ENCODE assay signal across 1 cellular context in genomic region chr12:46494424-46494823, GRCh38.
TF ChIP-seq lines count a peak whose summit lies in the region.

No MANE protein-coding gene starts in this region.

TF ChIP-seq in HepG2, 621 proteins besides CTCF, POLR2A, EP300 and RAD21 (continued from another document and continues in another):
- TF ChIP-seq, protein P1, sequence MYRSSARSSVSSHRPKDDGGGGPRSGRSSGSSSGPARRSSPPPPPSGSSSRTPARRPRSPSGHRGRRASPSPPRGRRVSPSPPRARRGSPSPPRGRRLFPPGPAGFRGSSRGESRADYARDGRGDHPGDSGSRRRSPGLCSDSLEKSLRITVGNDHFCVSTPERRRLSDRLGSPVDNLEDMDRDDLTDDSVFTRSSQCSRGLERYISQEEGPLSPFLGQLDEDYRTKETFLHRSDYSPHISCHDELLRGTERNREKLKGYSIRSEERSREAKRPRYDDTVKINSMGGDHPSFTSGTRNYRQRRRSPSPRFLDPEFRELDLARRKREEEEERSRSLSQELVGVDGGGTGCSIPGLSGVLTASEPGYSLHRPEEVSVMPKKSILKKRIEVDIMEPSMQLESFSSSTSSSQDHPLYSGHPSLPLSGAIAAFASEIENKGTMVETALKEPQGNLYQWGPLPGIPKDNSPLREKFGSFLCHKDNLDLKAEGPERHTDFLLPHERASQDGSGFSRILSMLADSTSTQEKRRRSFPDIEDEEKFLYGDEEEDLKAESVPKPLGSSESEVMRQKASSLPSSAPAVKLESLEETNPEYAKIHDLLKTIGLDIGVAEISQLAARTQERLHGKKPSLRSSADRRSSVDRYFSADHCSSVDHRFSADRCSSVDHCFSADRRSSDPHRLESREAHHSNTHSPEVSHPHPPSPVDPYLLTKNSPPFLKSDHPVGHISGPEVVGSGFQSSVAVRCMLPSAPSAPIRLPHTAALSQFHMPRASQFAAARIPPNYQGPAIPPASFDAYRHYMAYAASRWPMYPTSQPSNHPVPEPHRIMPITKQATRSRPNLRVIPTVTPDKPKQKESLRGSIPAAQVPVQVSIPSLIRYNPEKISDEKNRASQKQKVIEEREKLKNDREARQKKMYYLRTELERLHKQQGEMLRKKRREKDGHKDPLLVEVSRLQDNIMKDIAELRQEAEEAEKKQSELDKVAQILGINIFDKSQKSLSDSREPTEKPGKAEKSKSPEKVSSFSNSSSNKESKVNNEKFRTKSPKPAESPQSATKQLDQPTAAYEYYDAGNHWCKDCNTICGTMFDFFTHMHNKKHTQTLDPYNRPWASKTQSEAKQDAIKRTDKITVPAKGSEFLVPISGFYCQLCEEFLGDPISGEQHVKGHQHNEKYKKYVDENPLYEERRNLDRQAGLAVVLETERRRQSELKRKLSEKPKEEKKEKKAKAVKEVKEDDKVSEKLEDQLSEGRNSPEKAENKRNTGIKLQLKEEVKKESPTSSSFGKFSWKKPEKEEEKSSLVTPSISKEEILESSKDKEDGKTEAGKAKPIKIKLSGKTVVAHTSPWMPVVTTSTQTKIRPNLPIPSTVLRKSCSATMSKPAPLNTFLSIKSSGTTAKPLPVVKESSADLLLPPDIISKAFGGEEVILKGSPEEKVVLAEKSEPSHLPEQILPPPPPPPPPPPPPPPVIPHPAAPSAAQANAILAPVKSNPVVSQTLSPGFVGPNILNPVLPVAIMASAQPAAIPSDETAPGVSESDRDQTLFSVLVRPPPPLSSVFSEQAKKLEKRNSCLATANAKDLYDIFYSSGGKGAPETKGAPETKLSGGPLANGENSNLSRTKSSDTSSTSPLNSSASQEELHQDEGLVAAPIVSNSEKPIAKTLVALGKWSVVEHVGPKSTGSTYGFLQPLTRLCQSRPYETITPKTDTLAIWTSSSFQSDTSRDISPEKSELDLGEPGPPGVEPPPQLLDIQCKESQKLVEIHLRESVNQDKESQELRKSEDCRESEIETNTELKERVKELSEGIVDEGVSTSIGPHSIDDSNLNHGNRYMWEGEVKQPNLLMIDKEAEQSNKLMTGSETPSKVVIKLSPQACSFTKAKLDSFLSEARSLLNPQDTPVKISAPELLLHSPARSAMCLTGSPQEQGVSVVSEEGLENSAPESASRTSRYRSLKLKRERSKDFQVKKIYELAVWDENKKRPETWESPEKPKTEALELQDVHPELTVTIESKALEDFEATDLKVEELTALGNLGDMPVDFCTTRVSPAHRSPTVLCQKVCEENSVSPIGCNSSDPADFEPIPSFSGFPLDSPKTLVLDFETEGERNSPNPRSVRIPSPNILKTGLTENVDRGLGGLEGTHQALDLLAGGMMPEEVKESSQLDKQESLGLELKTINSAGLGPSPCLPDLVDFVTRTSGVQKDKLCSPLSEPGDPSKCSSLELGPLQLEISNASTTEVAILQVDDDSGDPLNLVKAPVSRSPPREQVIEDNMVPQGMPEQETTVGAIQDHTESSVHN (CRISPR knock-in tag; IDR thresholded peaks at IDR 0.05): no peak
- TF ChIP-seq, protein P2, sequence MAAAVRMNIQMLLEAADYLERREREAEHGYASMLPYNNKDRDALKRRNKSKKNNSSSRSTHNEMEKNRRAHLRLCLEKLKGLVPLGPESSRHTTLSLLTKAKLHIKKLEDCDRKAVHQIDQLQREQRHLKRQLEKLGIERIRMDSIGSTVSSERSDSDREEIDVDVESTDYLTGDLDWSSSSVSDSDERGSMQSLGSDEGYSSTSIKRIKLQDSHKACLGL (CRISPR knock-in tag; IDR thresholded peaks at IDR 0.05): no peak
- no peak for TF ChIP-seq TFAP4 (IDR thresholded peaks at IDR 0.05; ENCODE audit: borderline replicate concordance, low read depth)
- TF ChIP-seq, protein P3, sequence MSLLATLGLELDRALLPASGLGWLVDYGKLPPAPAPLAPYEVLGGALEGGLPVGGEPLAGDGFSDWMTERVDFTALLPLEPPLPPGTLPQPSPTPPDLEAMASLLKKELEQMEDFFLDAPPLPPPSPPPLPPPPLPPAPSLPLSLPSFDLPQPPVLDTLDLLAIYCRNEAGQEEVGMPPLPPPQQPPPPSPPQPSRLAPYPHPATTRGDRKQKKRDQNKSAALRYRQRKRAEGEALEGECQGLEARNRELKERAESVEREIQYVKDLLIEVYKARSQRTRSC (CRISPR knock-in tag; IDR thresholded peaks at IDR 0.05; ENCODE audit: low read depth): no peak
- peak; percentile 59 for TF ChIP-seq ZNF331 (CRISPR knock-in tag; IDR thresholded peaks at IDR 0.05)
- TF ChIP-seq, protein P4, sequence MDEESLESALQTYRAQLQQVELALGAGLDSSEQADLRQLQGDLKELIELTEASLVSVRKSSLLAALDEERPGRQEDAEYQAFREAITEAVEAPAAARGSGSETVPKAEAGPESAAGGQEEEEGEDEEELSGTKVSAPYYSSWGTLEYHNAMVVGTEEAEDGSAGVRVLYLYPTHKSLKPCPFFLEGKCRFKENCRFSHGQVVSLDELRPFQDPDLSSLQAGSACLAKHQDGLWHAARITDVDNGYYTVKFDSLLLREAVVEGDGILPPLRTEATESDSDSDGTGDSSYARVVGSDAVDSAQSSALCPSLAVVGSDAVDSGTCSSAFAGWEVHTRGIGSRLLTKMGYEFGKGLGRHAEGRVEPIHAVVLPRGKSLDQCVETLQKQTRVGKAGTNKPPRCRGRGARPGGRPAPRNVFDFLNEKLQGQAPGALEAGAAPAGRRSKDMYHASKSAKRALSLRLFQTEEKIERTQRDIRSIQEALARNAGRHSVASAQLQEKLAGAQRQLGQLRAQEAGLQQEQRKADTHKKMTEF (CRISPR knock-in tag; IDR thresholded peaks at IDR 0.05): peak; percentile 51; the same call in 1 of the 2 replicates
- TF ChIP-seq RBM39 (IDR thresholded peaks at IDR 0.05; ENCODE audit: low read depth, low read length, poor library complexity, severe bottlenecking): no peak
- no peak for TF ChIP-seq HDAC1 (CRISPR knock-in tag; IDR thresholded peaks at IDR 0.05)
- TF ChIP-seq KAT8 (CRISPR knock-in tag; IDR thresholded peaks at IDR 0.05): peak; percentile 24; the same call in 1 of the 2 replicates
- TF ChIP-seq, protein P5, sequence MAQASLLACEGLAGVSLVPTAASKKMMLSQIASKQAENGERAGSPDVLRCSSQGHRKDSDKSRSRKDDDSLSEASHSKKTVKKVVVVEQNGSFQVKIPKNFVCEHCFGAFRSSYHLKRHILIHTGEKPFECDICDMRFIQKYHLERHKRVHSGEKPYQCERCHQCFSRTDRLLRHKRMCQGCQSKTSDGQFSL (CRISPR knock-in tag; IDR thresholded peaks at IDR 0.05): no peak
- no peak for TF ChIP-seq GABPB1 (CRISPR knock-in tag; IDR thresholded peaks at IDR 0.05)
- TF ChIP-seq BORCS8-MEF2B (CRISPR knock-in tag; IDR thresholded peaks at IDR 0.05): no peak
- TF ChIP-seq FOXP4 (CRISPR knock-in tag; IDR thresholded peaks at IDR 0.05): peak; percentile 62; the same call in 1 of the 2 replicates
- no peak for TF ChIP-seq ZNF441 (CRISPR knock-in tag; IDR thresholded peaks at IDR 0.05; ENCODE audit: borderline replicate concordance)
- 0 out of 2 replicates have a peak, but pooled peaks have one; percentile 26 for TF ChIP-seq HOXD1 (CRISPR knock-in tag; IDR thresholded peaks at IDR 0.05)
- TF ChIP-seq POLR2AphosphoS5 (IDR thresholded peaks at IDR 0.05; ENCODE audit: low read depth, low read length): no peak
- no peak for TF ChIP-seq ZNF225 (CRISPR knock-in tag; IDR thresholded peaks at IDR 0.05)
- peak; percentile 66; the same call in 1 of the 2 replicates for TF ChIP-seq MIXL1 (CRISPR knock-in tag; IDR thresholded peaks at IDR 0.05)
- TF ChIP-seq, protein P6, sequence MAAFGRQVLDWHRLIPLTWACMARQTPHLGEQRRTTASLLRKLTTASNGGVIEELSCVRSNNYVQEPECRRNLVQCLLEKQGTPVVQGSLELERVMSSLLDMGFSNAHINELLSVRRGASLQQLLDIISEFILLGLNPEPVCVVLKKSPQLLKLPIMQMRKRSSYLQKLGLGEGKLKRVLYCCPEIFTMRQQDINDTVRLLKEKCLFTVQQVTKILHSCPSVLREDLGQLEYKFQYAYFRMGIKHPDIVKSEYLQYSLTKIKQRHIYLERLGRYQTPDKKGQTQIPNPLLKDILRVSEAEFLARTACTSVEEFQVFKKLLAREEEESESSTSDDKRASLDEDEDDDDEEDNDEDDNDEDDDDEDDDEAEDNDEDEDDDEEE (CRISPR knock-in tag; IDR thresholded peaks at IDR 0.05): no peak
- TF ChIP-seq ZNF329 (CRISPR knock-in tag; IDR thresholded peaks at IDR 0.05; ENCODE audit: low read depth): no peak
- TF ChIP-seq ZNF572 (CRISPR knock-in tag; IDR thresholded peaks at IDR 0.05): no peak
- TF ChIP-seq ZNF850 (CRISPR knock-in tag; conservative IDR thresholded peaks at IDR 0.05): no peak
- TF ChIP-seq KMT2B (CRISPR knock-in tag; IDR thresholded peaks at IDR 0.05): no peak
- no peak for TF ChIP-seq ZNF83 (CRISPR knock-in tag; IDR thresholded peaks at IDR 0.05; ENCODE audit: borderline replicate concordance)
- 0 out of 2 replicates have a peak, but pooled peaks have one; percentile 50 for TF ChIP-seq KDM1A (CRISPR knock-in tag; IDR thresholded peaks at IDR 0.05)
- no peak for TF ChIP-seq ZNF747 (CRISPR knock-in tag; IDR thresholded peaks at IDR 0.05; ENCODE audit: borderline replicate concordance)
- no peak for TF ChIP-seq ZNF263 (CRISPR knock-in tag; IDR thresholded peaks at IDR 0.05)
- TF ChIP-seq ZFP62 (CRISPR knock-in tag; IDR thresholded peaks at IDR 0.05): no peak
- TF ChIP-seq DNMT3B (CRISPR knock-in tag; conservative IDR thresholded peaks at IDR 0.05): no peak
- TF ChIP-seq, protein P7, sequence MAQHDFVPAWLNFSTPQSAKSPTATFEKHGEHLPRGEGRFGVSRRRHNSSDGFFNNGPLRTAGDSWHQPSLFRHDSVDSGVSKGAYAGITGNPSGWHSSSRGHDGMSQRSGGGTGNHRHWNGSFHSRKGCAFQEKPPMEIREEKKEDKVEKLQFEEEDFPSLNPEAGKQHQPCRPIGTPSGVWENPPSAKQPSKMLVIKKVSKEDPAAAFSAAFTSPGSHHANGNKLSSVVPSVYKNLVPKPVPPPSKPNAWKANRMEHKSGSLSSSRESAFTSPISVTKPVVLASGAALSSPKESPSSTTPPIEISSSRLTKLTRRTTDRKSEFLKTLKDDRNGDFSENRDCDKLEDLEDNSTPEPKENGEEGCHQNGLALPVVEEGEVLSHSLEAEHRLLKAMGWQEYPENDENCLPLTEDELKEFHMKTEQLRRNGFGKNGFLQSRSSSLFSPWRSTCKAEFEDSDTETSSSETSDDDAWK (CRISPR knock-in tag; IDR thresholded peaks at IDR 0.05): no peak
- TF ChIP-seq ZNF121 (CRISPR knock-in tag; IDR thresholded peaks at IDR 0.05): no peak
- TF ChIP-seq JUNB (CRISPR knock-in tag; IDR thresholded peaks at IDR 0.05; ENCODE audit: borderline replicate concordance): no peak
- peak; percentile 97 for TF ChIP-seq ISL2 (CRISPR knock-in tag; IDR thresholded peaks at IDR 0.05)
- TF ChIP-seq CREM (IDR thresholded peaks at IDR 0.05): no peak; the same call in 1 of the 2 replicates
- TF ChIP-seq CREM (CRISPR knock-in tag; IDR thresholded peaks at IDR 0.05): no peak
- no peak for TF ChIP-seq SP4 (CRISPR knock-in tag; IDR thresholded peaks at IDR 0.05)
- TF ChIP-seq ZNF530 (CRISPR knock-in tag; IDR thresholded peaks at IDR 0.05; ENCODE audit: low read depth): no peak
- no peak for TF ChIP-seq MAFF (IDR thresholded peaks at IDR 0.05; ENCODE audit: low read depth, low read length)
- no peak for TF ChIP-seq ZFP1 (CRISPR knock-in tag; IDR thresholded peaks at IDR 0.05)
- TF ChIP-seq, protein P8, sequence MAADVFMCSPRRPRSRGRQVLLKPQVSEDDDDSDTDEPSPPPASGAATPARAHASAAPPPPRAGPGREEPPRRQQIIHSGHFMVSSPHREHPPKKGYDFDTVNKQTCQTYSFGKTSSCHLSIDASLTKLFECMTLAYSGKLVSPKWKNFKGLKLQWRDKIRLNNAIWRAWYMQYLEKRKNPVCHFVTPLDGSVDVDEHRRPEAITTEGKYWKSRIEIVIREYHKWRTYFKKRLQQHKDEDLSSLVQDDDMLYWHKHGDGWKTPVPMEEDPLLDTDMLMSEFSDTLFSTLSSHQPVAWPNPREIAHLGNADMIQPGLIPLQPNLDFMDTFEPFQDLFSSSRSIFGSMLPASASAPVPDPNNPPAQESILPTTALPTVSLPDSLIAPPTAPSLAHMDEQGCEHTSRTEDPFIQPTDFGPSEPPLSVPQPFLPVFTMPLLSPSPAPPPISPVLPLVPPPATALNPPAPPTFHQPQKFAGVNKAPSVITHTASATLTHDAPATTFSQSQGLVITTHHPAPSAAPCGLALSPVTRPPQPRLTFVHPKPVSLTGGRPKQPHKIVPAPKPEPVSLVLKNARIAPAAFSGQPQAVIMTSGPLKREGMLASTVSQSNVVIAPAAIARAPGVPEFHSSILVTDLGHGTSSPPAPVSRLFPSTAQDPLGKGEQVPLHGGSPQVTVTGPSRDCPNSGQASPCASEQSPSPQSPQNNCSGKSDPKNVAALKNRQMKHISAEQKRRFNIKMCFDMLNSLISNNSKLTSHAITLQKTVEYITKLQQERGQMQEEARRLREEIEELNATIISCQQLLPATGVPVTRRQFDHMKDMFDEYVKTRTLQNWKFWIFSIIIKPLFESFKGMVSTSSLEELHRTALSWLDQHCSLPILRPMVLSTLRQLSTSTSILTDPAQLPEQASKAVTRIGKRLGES (CRISPR knock-in tag; IDR thresholded peaks at IDR 0.05; ENCODE audit: borderline replicate concordance): no peak
- TF ChIP-seq MATR3 (CRISPR knock-in tag; IDR thresholded peaks at IDR 0.05): no peak
- TF ChIP-seq, protein P9, sequence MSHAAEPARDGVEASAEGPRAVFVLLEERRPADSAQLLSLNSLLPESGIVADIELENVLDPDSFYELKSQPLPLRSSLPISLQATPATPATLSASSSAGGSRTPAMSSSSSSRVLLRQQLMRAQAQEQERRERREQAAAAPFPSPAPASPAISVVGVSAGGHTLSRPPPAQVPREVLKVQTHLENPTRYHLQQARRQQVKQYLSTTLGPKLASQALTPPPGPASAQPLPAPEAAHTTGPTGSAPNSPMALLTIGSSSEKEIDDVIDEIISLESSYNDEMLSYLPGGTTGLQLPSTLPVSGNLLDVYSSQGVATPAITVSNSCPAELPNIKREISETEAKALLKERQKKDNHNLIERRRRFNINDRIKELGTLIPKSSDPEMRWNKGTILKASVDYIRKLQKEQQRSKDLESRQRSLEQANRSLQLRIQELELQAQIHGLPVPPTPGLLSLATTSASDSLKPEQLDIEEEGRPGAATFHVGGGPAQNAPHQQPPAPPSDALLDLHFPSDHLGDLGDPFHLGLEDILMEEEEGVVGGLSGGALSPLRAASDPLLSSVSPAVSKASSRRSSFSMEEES (CRISPR knock-in tag; IDR thresholded peaks at IDR 0.05): peak; percentile 11; the same call in 1 of the 2 replicates
